In genomic region chr1:241730031-241730430, GRCh38 we compare ENCODE assay signal across 3 cellular contexts.
TF ChIP-seq lines count a peak whose summit lies in the region.

No MANE protein-coding gene starts in this region.

TF ChIP-seq in GM23338, 12 proteins besides CTCF, POLR2A, EP300 and RAD21:
- TF ChIP-seq REST (IDR thresholded peaks at IDR 0.05; ENCODE audit: unreplicated experiment) (peak; percentile 64), STAT1 (IDR thresholded peaks at IDR 0.05; ENCODE audit: unreplicated experiment) (no peak)

TF ChIP-seq in Ishikawa, 13 proteins besides CTCF, POLR2A, EP300 and RAD21 (continued from another document):
- TF ChIP-seq REST (IDR thresholded peaks at IDR 0.05; ENCODE audit: low read depth): peak; percentile 57
- TF ChIP-seq EGR1 (IDR thresholded peaks at IDR 0.05): no peak
- no peak for TF ChIP-seq USF1 (IDR thresholded peaks at IDR 0.05)

TF ChIP-seq in K562, 482 proteins besides CTCF, POLR2A, EP300 and RAD21 (continued from another document):
- TF ChIP-seq REST (CRISPR knock-in tag; IDR thresholded peaks at IDR 0.05; ENCODE audit: low read depth) (peak; percentile 38; the same call in 1 of the 2 replicates), ZNF507 (tag; conservative IDR thresholded peaks at IDR 0.05) (no peak), EHMT2 (IDR thresholded peaks at IDR 0.05) (peak; percentile 95)
